Comparison of ENCODE assay signal across 8 cellular contexts in genomic region chr9:4740623-4741364, GRCh38.
DNase-seq lines count a peak whose midpoint lies in the region; ATAC-seq and TF ChIP-seq lines count a peak whose summit lies in the region.

Gene AK3, minus strand, starts transcription at chr9:4741202. Its CDS starts 115 bp downstream, at chr9:4741087.

- peak; percentile 57 for TF ChIP-seq CTCF in AG04449 (IDR thresholded peaks at IDR 0.05; ENCODE audit: insufficient read depth, low read length, missing control alignments)

- CTCF ChIA-PET in AG04449 (lab: Yijun Ruan, JAX), result interaction anchor here (1.0 to 2.1 kb wide), 15 partner anchors 9 to 849 kb away, joined by 3 to 11 read pairs (median 4); partner anchors contain the start of genes PLPP6 and SPATA6L

- POLR2A ChIA-PET in AG04449 (lab: Yijun Ruan, JAX), result interaction anchor here (0.8 kb wide), 1 partner anchor 28 kb away, joined by 3 read pairs; no protein-coding TSS in a partner anchor

- DNase-seq in AG04449 (ENCODE audit: low read depth, low spot score) (peak; percentile 17), NCI-H2196 (lab: John Stamatoyannopoulos, UW; ENCODE audit: unreplicated experiment) (peak; percentile 96), islet precursor cell (peak; percentile 94)
- peak; percentile 64 for DNase-seq in activated CD4-positive, CD25-positive, alpha-beta regulatory T cell treated with anti-CD3 and anti-CD28 coated beads, Interleukin-2, amount 50 U/mL, for 16 hours (ENCODE audit: low read depth, low spot score)
- DNase-seq in central memory CD4-positive, alpha-beta T cell, result peak; percentile 84
- DNase-seq in stimulated activated CD4-positive, alpha-beta T cell treated with anti-CD3 and anti-CD28 coated beads, Interleukin-12 subunit alpha, Interleukin-12 subunit beta, amount 100 ng/mL, for 48 hours (ENCODE audit: low read depth in 2 of 3, low spot score in 1 of 3), result peak; percentile 64 to 78 (median 69)

- ATAC-seq in GM18858 (IDR thresholded peaks at IDR 0.05; ENCODE audit: unreplicated experiment) (peak; percentile 86), HG03064 (IDR thresholded peaks at IDR 0.05; ENCODE audit: low read depth, unreplicated experiment) (peak; percentile 84)

- peak within 1 kb of the TSS; percentile 82 for H3K4me3 ChIP-seq in AG04449 (ENCODE audit: low read depth, low read length)

Comparison
In these comparisons a context has a peak if more than half of its experiments do, and no peak if none do; other contexts are left out.
1. Peak in every context shown above with its lines: DNase-seq, ATAC-seq and H3K4me3 ChIP-seq.
2. DNase-seq: peak in every context shown above with its lines; median percentile 96 in NCI-H2196; 94 in islet precursor cell; 84 in central memory CD4-positive, alpha-beta T cell; 69 in stimulated activated CD4-positive, alpha-beta T cell treated with anti-CD3 and anti-CD28 coated beads, Interleukin-12 subunit alpha, Interleukin-12 subunit beta, amount 100 ng/mL, for 48 hours; 64 in activated CD4-positive, CD25-positive, alpha-beta regulatory T cell treated with anti-CD3 and anti-CD28 coated beads, Interleukin-2, amount 50 U/mL, for 16 hours; 17 in AG04449.